ENCODE assay signal across 19 cellular contexts in genomic region chr7:50379539-50379938, GRCh38.
A peak's percentile ranks its signal among the peaks of the same experiment; 100 is the strongest.
DNase-seq lines count a peak whose midpoint lies in the region; ATAC-seq, FAIRE-seq and TF ChIP-seq lines count a peak whose summit lies in the region.
"Had no signal": no experiment of that assay in that cellular context is flagged by ENCODE, and none has a peak within 500 bp of the region (broad histone marks: within the 10 kb centered on the region; RNA-seq: fewer than 3 reads in every experiment).

No MANE protein-coding gene starts in this region.

- peak; percentile 24 for ATAC-seq in WTC11
- peak; percentile 66 to 67 for ATAC-seq in stimulated activated naive B cell treated with anti-CD40 and anti-IgM and Interleukin-4, amounts not matched to agents 10 μg/mL and 1 μg/mL and 100 μg/mL, for 72 hours (replicated peaks)
- ATAC-seq in HepG2: no peak

- intact Hi-C loops in activated naive CD4-positive, alpha-beta T cell treated with anti-CD3 and anti-CD28 coated beads for 36 hours (cut with micrococcal nuclease): no loop called here
- intact Hi-C loops in HepG2 (cut with micrococcal nuclease; ENCODE audit: unreplicated experiment): no loop called here
- intact Hi-C loops in lower leg skin (cut with DNase I; ENCODE audit: low total_unique reads): no loop called here

- in situ Hi-C loops in HepG2 (cut with HindIII; ENCODE audit: extremely low pct_ligation_motif_present, low pct_unique_long_range_greater_than_20kb): no loop called here

- no peak overlapping the region for H3K9ac ChIP-seq in HepG2 (ENCODE audit: insufficient read depth, low read depth, low read length)

- TF ChIP-seq RAD21 in HepG2 (CRISPR knock-in tag; IDR thresholded peaks at IDR 0.05): no peak

- H3K9me3 ChIP-seq in hepatocyte (ENCODE audit: low read depth) (no peaks in the 10 kb centered on the region), HepG2 (ENCODE audit: low read length) (no peaks in the 10 kb centered on the region)
- H3K9me3 ChIP-seq: left ventricle myocardium inferior, spleen, stomach, uterus had no signal

- peaks cover 97% of the 10 kb centered on the region for H3K4me1 Mint-ChIP-seq in activated naive CD4-positive, alpha-beta T cell treated with anti-CD3 and anti-CD28 coated beads for 36 hours (ENCODE audit: low read depth)
- peaks cover 71% of the 10 kb centered on the region for H3K4me1 Mint-ChIP-seq in WTC11
- peaks cover 51 to 82% of the 10 kb centered on the region in 2 donors for H3K4me1 Mint-ChIP-seq in stimulated activated naive B cell treated with anti-CD40 and anti-IgM and Interleukin-4, amounts not matched to agents 10 μg/mL and 1 μg/mL and 100 μg/mL, for 72 hours

- no peak overlapping the region for H3K4me3 Mint-ChIP-seq in activated naive CD4-positive, alpha-beta T cell treated with anti-CD3 and anti-CD28 coated beads for 36 hours
- H3K4me3 Mint-ChIP-seq in WTC11: peak overlapping the region; percentile 54
- no peak overlapping the region for H3K4me3 Mint-ChIP-seq in stimulated activated naive B cell treated with anti-CD40 and anti-IgM and Interleukin-4, amounts not matched to agents 10 μg/mL and 1 μg/mL and 100 μg/mL, for 72 hours
- H3K4me3 Mint-ChIP-seq: activated T-cell treated with anti-CD3 and anti-CD28 coated beads, Interleukin-2, amount 50 U/mL, for 4 hours had no signal

- DNase-seq in activated naive CD4-positive, alpha-beta T cell treated with anti-CD3 and anti-CD28 coated beads for 36 hours: no peak
- DNase-seq in activated naive CD4-positive, alpha-beta T cell treated with Interleukin-2 at 50 U/mL for 16 hours: no peak
- DNase-seq in WTC11 (ENCODE audit: low spot score) (no peak), hepatocyte (ENCODE audit: low spot score) (no peak), anterior cingulate cortex (lab: John Stamatoyannopoulos, UW) (no peak), HepG2 (ENCODE audit: low spot score) (no peak), lower leg skin (ENCODE audit: low spot score in 2 of 2) (no peak)
- no peak for DNase-seq in stimulated activated naive B cell treated with anti-CD40 and anti-IgM and Interleukin-4, amounts not matched to agents 10 μg/mL and 1 μg/mL and 100 μg/mL, for 72 hours
- DNase-seq: activated T-cell treated with anti-CD3 and anti-CD28 coated beads, Interleukin-2, amount 50 U/mL, for 4 hours; dermis blood vessel endothelial cell; GF-D8; hippocampal formation; IMR-90; left ventricle myocardium inferior; spleen; stomach; uterus had no signal

- no peak for FAIRE-seq in HepG2 (lab: Jason Lieb, UNC)
- FAIRE-seq: RCC 7860 had no signal

- no peaks in the 10 kb centered on the region for H3K27me3 Mint-ChIP-seq in activated naive CD4-positive, alpha-beta T cell treated with anti-CD3 and anti-CD28 coated beads for 36 hours (ENCODE audit: low read depth)
- H3K27me3 Mint-ChIP-seq in WTC11 (ENCODE audit: low read depth): no peaks in the 10 kb centered on the region
- H3K27me3 Mint-ChIP-seq in stimulated activated naive B cell treated with anti-CD40 and anti-IgM and Interleukin-4, amounts not matched to agents 10 μg/mL and 1 μg/mL and 100 μg/mL, for 72 hours: no peaks in the 10 kb centered on the region

- TF ChIP-seq EP300 in HepG2 (IDR thresholded peaks at IDR 0.05; ENCODE audit: low read depth in 2 of 2, low read length in 2 of 2) (no peak), HepG2 (CRISPR knock-in tag; IDR thresholded peaks at IDR 0.05; ENCODE audit: borderline replicate concordance) (no peak)

- H3K27ac ChIP-seq in hepatocyte (no peak overlapping the region), HepG2 (ENCODE audit: extremely low read length, insufficient read depth, low read length) (no peak overlapping the region)
- H3K27ac ChIP-seq: left ventricle myocardium inferior, stomach, uterus had no signal

- peak overlapping the region; percentile 64 for H3K27ac Mint-ChIP-seq in activated naive CD4-positive, alpha-beta T cell treated with anti-CD3 and anti-CD28 coated beads for 36 hours
- peak overlapping the region; percentile 96 for H3K27ac Mint-ChIP-seq in WTC11
- H3K27ac Mint-ChIP-seq in stimulated activated naive B cell treated with anti-CD40 and anti-IgM and Interleukin-4, amounts not matched to agents 10 μg/mL and 1 μg/mL and 100 μg/mL, for 72 hours: peak overlapping the region; percentile 88
- H3K27ac Mint-ChIP-seq: progenitor cell of endocrine pancreas had no signal

- H3K36me3 ChIP-seq in hepatocyte (replicated peaks; ENCODE audit: insufficient read depth, low read depth) (no peaks in the 10 kb centered on the region), HepG2 (replicated peaks in 1 of 2; ENCODE audit: control insufficient read depth in 1 of 2, insufficient read depth in 2 of 2, low read length in 2 of 2) (no peaks in the 10 kb centered on the region)
- H3K36me3 ChIP-seq: left ventricle myocardium inferior, uterus had no signal

- H3K4me1 ChIP-seq in hepatocyte (ENCODE audit: insufficient read depth) (no peaks in the 10 kb centered on the region), HepG2 (ENCODE audit: insufficient read depth, low read length) (no peaks in the 10 kb centered on the region)
- H3K4me1 ChIP-seq: left ventricle myocardium inferior, uterus had no signal

- POLR2A ChIA-PET in WTC11 (lab: Charles Lee): interaction anchor here (0.7 kb wide), 1 partner anchor 32 kb away, joined by 3 read pairs; no protein-coding TSS in a partner anchor
- POLR2A ChIA-PET in HepG2 (lab: Yijun Ruan, JAX): no interaction called here

- no peaks in the 10 kb centered on the region for H3K9me2 ChIP-seq in hepatocyte (replicated peaks; ENCODE audit: insufficient read depth)

- H3K4me2 ChIP-seq in hepatocyte: peak overlapping the region; percentile 6
- H3K4me2 ChIP-seq in HepG2 (ENCODE audit: low read depth, low read length): no peak overlapping the region

- TF ChIP-seq POLR2A in HepG2 (IDR thresholded peaks at IDR 0.05; ENCODE audit: insufficient read depth in 1 of 2, low read depth in 2 of 2, low read length in 2 of 2): no peak
- no peak for TF ChIP-seq POLR2A in lower leg skin (IDR thresholded peaks at IDR 0.05)

- no peaks in the 10 kb centered on the region for H3K9me3 Mint-ChIP-seq in activated naive CD4-positive, alpha-beta T cell treated with anti-CD3 and anti-CD28 coated beads for 36 hours
- H3K9me3 Mint-ChIP-seq in WTC11: no peaks in the 10 kb centered on the region
- H3K9me3 Mint-ChIP-seq in stimulated activated naive B cell treated with anti-CD40 and anti-IgM and Interleukin-4, amounts not matched to agents 10 μg/mL and 1 μg/mL and 100 μg/mL, for 72 hours: no peaks in the 10 kb centered on the region
- H3K9me3 Mint-ChIP-seq: activated T-cell treated with anti-CD3 and anti-CD28 coated beads, Interleukin-2, amount 50 U/mL, for 4 hours had no signal

- TF ChIP-seq CTCF in WTC11 (IDR thresholded peaks at IDR 0.05) (no peak), hepatocyte (IDR thresholded peaks at IDR 0.05; ENCODE audit: poor library complexity) (no peak), HepG2 (CRISPR knock-in tag; IDR thresholded peaks at IDR 0.05) (no peak), lower leg skin (IDR thresholded peaks at IDR 0.05) (no peak)

- H3K4me3 ChIP-seq in hepatocyte: no peak overlapping the region
- no peak overlapping the region for H3K4me3 ChIP-seq in HepG2 (replicated peaks in 1 of 3; ENCODE audit: insufficient read depth in 1 of 3, low read depth in 2 of 3, low read length in 3 of 3)
- no peak overlapping the region for H3K4me3 ChIP-seq in lower leg skin (ENCODE audit: low read depth, poor library complexity, severe bottlenecking)
- H3K4me3 ChIP-seq: left ventricle myocardium inferior, spleen, stomach, uterus had no signal

- no TSS peak for BruUV-seq in HepG2 (replicated peaks; lab: Mats Ljungman, UMichigan)

- peaks cover 76% of the 10 kb centered on the region for H3K36me3 Mint-ChIP-seq in activated naive CD4-positive, alpha-beta T cell treated with anti-CD3 and anti-CD28 coated beads for 36 hours (ENCODE audit: low read depth)
- 0 out of 2 replicates have a peak, but pooled peaks cover 2% of the 10 kb centered on the region for H3K36me3 Mint-ChIP-seq in WTC11
- H3K36me3 Mint-ChIP-seq in stimulated activated naive B cell treated with anti-CD40 and anti-IgM and Interleukin-4, amounts not matched to agents 10 μg/mL and 1 μg/mL and 100 μg/mL, for 72 hours: peaks cover 48 to 79% of the 10 kb centered on the region in 2 donors

- 79% methylated on average over 1 of the region's 1 CpG for WGBS in hepatocyte (ENCODE audit: low lambda C conversion rate, missing lambda C conversion rate)
- WGBS in HepG2 (ENCODE audit: low lambda C conversion rate): 0% methylated on average over 1 of the region's 1 CpG
- WGBS in lower leg skin, 2 donors: 73 to 90% methylated on average over 1 of the region's 1 CpG

- H2AFZ ChIP-seq in hepatocyte (no peak overlapping the region), HepG2 (ENCODE audit: low read length) (no peak overlapping the region)

- CTCF ChIA-PET in activated naive CD4-positive, alpha-beta T cell treated with anti-CD3 and anti-CD28 coated beads for 36 hours (lab: Charles Lee): interaction anchor here (0.7 to 1.4 kb wide), 4 partner anchors 9 to 235 kb away, joined by 3 to 6 read pairs (median 4); no protein-coding TSS in a partner anchor
- CTCF ChIA-PET in WTC11 (lab: Charles Lee) (interaction anchor here (1.0 to 2.3 kb wide), 5 partner anchors 24 to 287 kb away, joined by 3 to 10 read pairs (median 6); partner anchors contain the start of gene ZPBP), HepG2 (lab: Yijun Ruan, JAX; ENCODE audit: low intra/inter-chr PET ratio, low total read pairs) (no interaction called here)

- no peaks in the 10 kb centered on the region for H4K20me1 ChIP-seq in hepatocyte (ENCODE audit: insufficient read depth, poor library complexity, severe bottlenecking)
- no peaks in the 10 kb centered on the region for H4K20me1 ChIP-seq in HepG2 (ENCODE audit: insufficient read depth, low read length)

- H3K79me2 ChIP-seq in hepatocyte (no peaks in the 10 kb centered on the region), HepG2 (ENCODE audit: insufficient read depth, low read length) (no peaks in the 10 kb centered on the region)

- H3K27me3 ChIP-seq in hepatocyte (peaks cover 9% of the 10 kb centered on the region), HepG2 (ENCODE audit: control insufficient read depth in 1 of 2, insufficient read depth in 2 of 2, low read length in 2 of 2) (peaks cover 2 to 32% of the 10 kb centered on the region in 2 experiments; a peak in 3 of 5 replicates)
- H3K27me3 ChIP-seq: spleen, stomach, uterus had no signal

TF ChIP-seq in WTC11, 78 proteins besides CTCF, POLR2A, EP300 and RAD21 (continues in another document):
- TF ChIP-seq OVOL2 (CRISPR knock-in tag; IDR thresholded peaks at IDR 0.05; ENCODE audit: borderline replicate concordance) (no peak), ZNF423 (CRISPR knock-in tag; IDR thresholded peaks at IDR 0.05) (no peak)
